ENCODE assay signal across 8 cellular contexts in the genomic region with DNA sequence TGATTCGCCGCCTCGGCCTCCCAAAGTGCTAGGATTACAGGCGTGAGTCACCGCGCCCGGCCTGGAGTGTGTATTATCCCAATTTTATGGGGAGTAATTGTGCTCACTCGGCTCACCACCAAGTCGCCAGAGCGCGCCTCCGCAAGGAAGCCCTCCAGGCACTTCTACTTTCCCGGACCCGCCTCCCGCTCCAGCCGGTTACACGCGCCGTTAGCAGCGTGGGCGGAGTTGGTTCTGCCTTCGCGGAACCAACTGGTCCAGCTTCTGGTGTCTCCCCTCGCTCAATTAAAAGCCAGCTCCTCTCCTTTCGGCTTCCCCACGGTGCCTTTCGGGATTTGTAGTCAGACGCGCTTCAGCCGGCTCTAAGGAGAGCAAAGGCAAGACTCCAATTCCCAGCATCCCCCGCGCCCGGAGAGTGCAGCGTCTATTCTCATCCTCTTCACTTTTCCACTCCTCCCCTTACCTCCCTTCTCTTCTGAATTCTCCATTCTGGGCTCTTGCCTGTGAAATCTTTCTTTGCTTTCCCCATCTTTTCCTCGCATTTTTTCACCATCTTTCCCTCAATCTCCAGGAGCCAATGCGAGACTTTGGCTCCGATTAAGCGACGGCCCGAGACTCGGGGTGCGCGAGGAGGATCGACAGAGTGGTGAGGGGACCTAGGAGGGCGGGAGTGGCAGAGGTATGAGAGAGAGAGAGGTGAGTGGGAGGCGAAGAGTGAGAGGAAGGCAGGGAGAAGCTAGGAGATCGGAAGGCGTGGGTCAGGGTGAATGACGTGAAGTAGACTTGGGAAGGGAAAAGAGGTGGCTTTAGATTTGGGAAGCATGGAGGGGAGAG.
DNase-seq lines count a peak whose midpoint lies in the region; ATAC-seq and FAIRE-seq lines count a peak whose summit lies in the region.

TSS of gene GTF2H4 (plus strand) at position 450 of the 834 bp plus-strand sequence.

- peak; percentile 83 for ATAC-seq in HG03457 (IDR thresholded peaks at IDR 0.05; ENCODE audit: unreplicated experiment)

- DNase-seq in Ammon's horn (ENCODE audit: low spot score) (peak; percentile 99), GM19239 (ENCODE audit: insufficient read length, low spot score) (peak; percentile 91), NCI-H524 treated with DMSO at 0.1 percent for 48 hours (lab: John Stamatoyannopoulos, UW) (peak; percentile 93), kidney glomerular epithelial cell (lab: John Stamatoyannopoulos, UW) (peak; percentile 99)
- DNase-seq in activated CD4-positive, alpha-beta T cell treated with anti-CD3 and anti-CD28 coated beads for 4 hours = peak; percentile 94 to 97
- DNase-seq in stimulated activated CD4-positive, alpha-beta T cell treated with anti-CD3 and anti-CD28 coated beads, Interleukin-1b, Interleukin-23, amount 100 ng/mL, for 1 hour (ENCODE audit: low read depth in 2 of 2) = peak; percentile 83 to 88

- peak; percentile 92 for FAIRE-seq in GM19239 (lab: Jason Lieb, UNC)

- peak within 1 kb of the TSS; percentile 69 for H3K27ac ChIP-seq in cingulate gyrus (ENCODE audit: low read depth, low read length)

Comparison
In these comparisons a context has a peak if more than half of its experiments do, and no peak if none do; other contexts are left out.
1. Peak in every context shown above with its lines: DNase-seq, ATAC-seq and H3K27ac ChIP-seq.